Comparison of ENCODE assay signal across 26 cellular contexts in genomic region chr22:20264614-20265452, GRCh38. TPM values are rescaled to one million over a fixed set of nuclear protein-coding genes. Genes with fewer than 3 reads are reported as not detected.
DNase-seq lines count a peak whose midpoint lies in the region; ATAC-seq, FAIRE-seq and TF ChIP-seq lines count a peak whose summit lies in the region.
"Had no signal": no experiment of that assay in that cellular context is flagged by ENCODE, and none has a peak within 500 bp of the region (broad histone marks: within the 10 kb centered on the region; RNA-seq: fewer than 3 reads in every experiment).

No MANE protein-coding gene starts in this region.

- peaks cover 2% of the 10 kb centered on the region for H3K36me3 Mint-ChIP-seq in astrocyte (ENCODE audit: low read depth, unreplicated experiment)

- peak overlapping the region; percentile 62 for H3K27ac Mint-ChIP-seq in astrocyte (ENCODE audit: unreplicated experiment)
- H3K27ac Mint-ChIP-seq: activated CD4-positive, alpha-beta T cell treated with anti-CD3 and anti-CD28 coated beads, Interleukin-2, amount 10 ng/mL, durations not matched to agents 24 days and 14 days; activated T-cell treated with anti-CD3 and anti-CD28 coated beads, Interleukin-2, amount 50 U/mL, for 72 hours; T-helper 2 cell treated with Interferon-gamma antibody and Interleukin-4, amounts not matched to agents 5 μg/mL and 100 μg/mL, for 36 hours had no signal

- peak overlapping the region; percentile 49 for H3K4me3 ChIP-seq in BLaER1
- no peak overlapping the region for H3K4me3 ChIP-seq in astrocyte (ENCODE audit: insufficient read depth, low read depth, low read length)
- H3K4me3 ChIP-seq: heart left ventricle, right atrium auricular region had no signal

- H3K4me1 ChIP-seq in BLaER1 (peaks cover 89% of the 10 kb centered on the region), astrocyte (ENCODE audit: insufficient read depth, low read length) (no peaks in the 10 kb centered on the region)

- no peak for TF ChIP-seq CTCF in astrocyte (IDR thresholded peaks at IDR 0.05; ENCODE audit: insufficient read depth, low read depth, low read length)

- no peak overlapping the region for H2AFZ ChIP-seq in astrocyte (ENCODE audit: low read depth, low read length)

- H3K36me3 ChIP-seq in BLaER1 (peaks cover 5% of the 10 kb centered on the region), astrocyte (ENCODE audit: insufficient read depth, low read length) (no peaks in the 10 kb centered on the region)
- H3K36me3 ChIP-seq: heart left ventricle, right atrium auricular region, WERI-Rb-1 had no signal

- H3K9ac ChIP-seq in BLaER1 (peak overlapping the region; percentile 61), astrocyte (ENCODE audit: low read length) (no peak overlapping the region)

- H3K27ac ChIP-seq in BLaER1, result peak overlapping the region; percentile 62
- H3K27ac ChIP-seq in astrocyte (ENCODE audit: low read depth, low read length), result no peak overlapping the region
- H3K27ac ChIP-seq: heart left ventricle, right atrium auricular region, WERI-Rb-1 had no signal

- no peaks in the 10 kb centered on the region for H3K9me3 Mint-ChIP-seq in astrocyte (ENCODE audit: unreplicated experiment)
- H3K9me3 Mint-ChIP-seq: activated CD4-positive, alpha-beta T cell treated with anti-CD3 and anti-CD28 coated beads, Interleukin-2, amount 10 ng/mL, durations not matched to agents 24 days and 14 days; activated T-cell treated with anti-CD3 and anti-CD28 coated beads, Interleukin-2, amount 50 U/mL, for 72 hours; T-helper 2 cell treated with Interferon-gamma antibody and Interleukin-4, amounts not matched to agents 5 μg/mL and 100 μg/mL, for 36 hours had no signal

- ATAC-seq in HG02588 (IDR thresholded peaks at IDR 0.05; ENCODE audit: unreplicated experiment), result no peak
- ATAC-seq: activated T-cell treated with anti-CD3 and anti-CD28 coated beads, Interleukin-2, amount 50 U/mL, for 72 hours; HCT116; heart left ventricle; left cardiac atrium; SK-N-SH treated with all-trans-retinoic acid at 6 μM for 48 hours had no signal

- DNase-seq in astrocyte (ENCODE audit: low read depth), result no peak
- peak in 36 of 42 donors; percentile 27 to 81 (median 60) for DNase-seq in head of caudate nucleus
- DNase-seq in occipital lobe (lab: John Stamatoyannopoulos, UW), result peak; percentile 40
- DNase-seq in NCI-H2227 (lab: John Stamatoyannopoulos, UW; ENCODE audit: unreplicated experiment), result no peak
- no peak for DNase-seq in DMS153 treated with DMSO at 0.1 percent for 48 hours (lab: John Stamatoyannopoulos, UW; ENCODE audit: unreplicated experiment)
- no peak for DNase-seq in stimulated activated CD8-positive, alpha-beta memory T cell treated with anti-CD3 and anti-CD28 coated beads, Interleukin-4, amount 100 ng/mL, for 48 hours
- DNase-seq: 8988T; activated CD4-positive, alpha-beta T cell treated with anti-CD3 and anti-CD28 coated beads, Interleukin-2, amount 10 ng/mL, durations not matched to agents 24 days and 14 days; activated naive CD4-positive, alpha-beta T cell treated with Interleukin-2 at 50 U/mL for 16 hours; activated T-cell treated with anti-CD3 and anti-CD28 coated beads, Interleukin-2, amount 50 U/mL, for 72 hours; DMS79; heart left ventricle; left cardiac atrium; mesendoderm; NCI-H1105; NCI-H1930; stimulated activated CD4-positive, alpha-beta T cell treated with anti-CD3 and anti-CD28 coated beads, Interleukin-12 subunit alpha, Interleukin-12 subunit beta, amount 100 ng/mL, for 4 hours; stimulated activated CD4-positive, alpha-beta T cell treated with anti-CD3 and anti-CD28 coated beads, Interleukin-4, amount 100 ng/mL, for 24 hours; stimulated activated naive CD4-positive, alpha-beta T cell; WERI-Rb-1 had no signal

- H3K4me1 Mint-ChIP-seq in astrocyte (ENCODE audit: low read depth, unreplicated experiment), result no peaks in the 10 kb centered on the region

- no peak for FAIRE-seq in astrocyte (lab: Jason Lieb, UNC)

- intact Hi-C loops in head of caudate nucleus (cut with DNase I), result loop anchor here (5.0 kb wide), 1 partner anchor 108 kb away; no protein-coding TSS in a partner anchor

- H3K4me2 ChIP-seq in BLaER1, result peak overlapping the region; percentile 98
- no peak overlapping the region for H3K4me2 ChIP-seq in astrocyte (ENCODE audit: low read length)

- H4K20me1 ChIP-seq in BLaER1 (peaks cover 80% of the 10 kb centered on the region), astrocyte (ENCODE audit: insufficient read depth, low read length) (no peaks in the 10 kb centered on the region)

- peaks cover 18% of the 10 kb centered on the region for H3K27me3 Mint-ChIP-seq in astrocyte (ENCODE audit: low read depth, unreplicated experiment)

- no peaks in the 10 kb centered on the region for H3K9me3 ChIP-seq in BLaER1
- no peaks in the 10 kb centered on the region for H3K9me3 ChIP-seq in astrocyte (ENCODE audit: insufficient read depth, low read depth, low read length)
- H3K9me3 ChIP-seq: heart left ventricle, right atrium auricular region had no signal

- H3K4me3 Mint-ChIP-seq in astrocyte (ENCODE audit: unreplicated experiment), result no peak overlapping the region
- H3K4me3 Mint-ChIP-seq: activated CD4-positive, alpha-beta T cell treated with anti-CD3 and anti-CD28 coated beads, Interleukin-2, amount 10 ng/mL, durations not matched to agents 24 days and 14 days; activated T-cell treated with anti-CD3 and anti-CD28 coated beads, Interleukin-2, amount 50 U/mL, for 72 hours; T-helper 2 cell treated with Interferon-gamma antibody and Interleukin-4, amounts not matched to agents 5 μg/mL and 100 μg/mL, for 36 hours had no signal

- H3K79me2 ChIP-seq in astrocyte (ENCODE audit: insufficient read depth, low read length), result no peaks in the 10 kb centered on the region

- H3K27me3 ChIP-seq in BLaER1 (no peaks in the 10 kb centered on the region), astrocyte (ENCODE audit: insufficient read depth, low read length) (no peaks in the 10 kb centered on the region)
- H3K27me3 ChIP-seq: right atrium auricular region had no signal

RNA-seq across cellular contexts. Expression of gene RTN4R, which starts 3.3 kb away (rescaled TPM):
- total RNA-seq in astrocyte (1.9 and 2.9 TPM in 2 replicates), occipital lobe (9.5 TPM)

RNA-seq across cellular contexts. Expression of gene DGCR6L, which starts 55.0 kb away (rescaled TPM):
- total RNA-seq in astrocyte (33.3 and 33.7 TPM in 2 replicates), occipital lobe (25.1 TPM)

Comparison
In these comparisons a context has a peak if more than half of its experiments do, and no peak if none do; other contexts are left out.
1. DNase-seq: peak in head of caudate nucleus (36 of 42) and occipital lobe (single experiment); none in astrocyte (single experiment), NCI-H2227 (single experiment), DMS153 treated with DMSO at 0.1 percent for 48 hours (single experiment) and stimulated activated CD8-positive, alpha-beta memory T cell treated with anti-CD3 and anti-CD28 coated beads, Interleukin-4, amount 100 ng/mL, for 48 hours (single experiment).